In the genomic region with DNA sequence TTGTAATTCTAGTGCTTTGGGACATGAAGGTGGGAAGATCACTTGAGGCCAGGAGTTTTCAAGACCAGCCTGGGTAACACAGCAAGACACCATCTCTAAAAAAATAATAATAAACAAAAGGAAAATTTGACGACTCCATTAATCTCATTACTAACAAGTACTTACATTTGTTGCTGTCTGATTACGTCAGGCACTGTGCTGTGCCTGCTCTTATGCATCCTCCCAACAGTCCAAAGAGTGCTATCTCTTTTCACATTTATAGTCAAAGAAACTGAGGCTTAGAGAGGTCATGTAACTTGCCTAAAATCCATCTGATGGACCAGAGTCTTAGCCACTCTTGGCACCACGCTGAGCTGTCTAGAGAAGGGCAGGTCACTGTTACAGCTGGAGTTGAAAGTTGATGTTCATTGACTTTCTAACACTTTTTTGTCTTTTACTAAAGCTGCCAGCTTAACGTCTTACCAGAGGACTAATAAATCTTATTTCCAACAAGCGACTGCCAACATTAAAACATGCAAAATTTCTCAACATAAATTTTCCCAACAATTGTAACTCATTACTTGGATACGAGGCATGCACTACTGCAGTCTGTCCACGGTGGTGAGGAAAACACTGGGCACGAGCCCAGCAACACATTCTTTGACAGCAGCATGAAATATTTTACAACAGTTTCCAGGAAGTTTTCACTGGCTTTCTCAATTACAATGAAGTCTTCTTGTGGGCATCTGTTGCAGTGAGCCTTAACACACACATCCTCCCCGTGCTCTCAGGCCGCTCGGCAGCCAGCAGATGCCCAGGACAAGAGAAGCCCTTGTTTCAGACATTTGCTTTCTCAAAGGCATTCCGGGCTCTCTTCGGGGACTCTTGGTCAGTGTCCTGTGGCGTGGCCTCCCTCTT, we compare ENCODE assay signal across 11 cellular contexts.
DNase-seq lines count a peak whose midpoint lies in the region; ATAC-seq and TF ChIP-seq lines count a peak whose summit lies in the region.
"Had no signal": no experiment of that assay in that cellular context is flagged by ENCODE, and none has a peak within 500 bp of the region (broad histone marks: within the 10 kb centered on the region; RNA-seq: fewer than 3 reads in every experiment).

No MANE protein-coding gene starts in this region.

- H3K9ac ChIP-seq in neuronal stem cell (ENCODE audit: low read depth, low read length, poor library complexity): no peak overlapping the region

- TF ChIP-seq CTCF in gastroesophageal sphincter (IDR thresholded peaks at IDR 0.05): peak in 1 of 4 experiments; percentile 24

- H2BK15ac ChIP-seq in neuronal stem cell (ENCODE audit: low read length): no peak overlapping the region

- no peak overlapping the region for H3K4me2 ChIP-seq in neuronal stem cell (ENCODE audit: insufficient read depth, low read length, poor library complexity, severe bottlenecking)

- H3K27ac ChIP-seq in gastroesophageal sphincter (no peak overlapping the region), neuronal stem cell (replicated peaks; ENCODE audit: low read length) (no peak overlapping the region)
- H3K27ac ChIP-seq: epithelial cell of prostate had no signal

- H2AFZ ChIP-seq in neuronal stem cell (ENCODE audit: low read length): peak overlapping the region; percentile 29

- H3K4me1 ChIP-seq in gastroesophageal sphincter (peaks cover 0 to 12% (median 0%) of the 10 kb centered on the region in 3 donors), neuronal stem cell (ENCODE audit: control insufficient read depth in 2 of 2, insufficient read depth in 1 of 2, low read depth in 1 of 2, low read length in 2 of 2) (peaks cover 0 to 2% of the 10 kb centered on the region in 2 donors)

- no peaks in the 10 kb centered on the region for H3K9me3 ChIP-seq in gastroesophageal sphincter
- no peaks in the 10 kb centered on the region for H3K9me3 ChIP-seq in neuronal stem cell (replicated peaks in 1 of 2; ENCODE audit: control insufficient read depth in 2 of 2, insufficient read depth in 1 of 2, low read depth in 1 of 2, low read length in 2 of 2)
- H3K9me3 ChIP-seq: BE2C had no signal

- no peak overlapping the region for H3K18ac ChIP-seq in neuronal stem cell (ENCODE audit: low read length)

- no peak overlapping the region for H4K91ac ChIP-seq in neuronal stem cell (ENCODE audit: low read depth, low read length, poor library complexity)

- H2BK120ac ChIP-seq in neuronal stem cell (ENCODE audit: low read depth, low read length): no peak overlapping the region

- H4K8ac ChIP-seq in neuronal stem cell (ENCODE audit: low read depth, low read length): no peak overlapping the region

- H2BK5ac ChIP-seq in neuronal stem cell (ENCODE audit: low read length): no peak overlapping the region

- peak; percentile 77 for ATAC-seq in gastroesophageal sphincter
- ATAC-seq in GM18505 (IDR thresholded peaks at IDR 0.05; ENCODE audit: unreplicated experiment): no peak
- ATAC-seq in HG02571 (IDR thresholded peaks at IDR 0.05; ENCODE audit: unreplicated experiment): no peak

- no peak overlapping the region for H2AK5ac ChIP-seq in neuronal stem cell (ENCODE audit: low read depth, low read length)

- TF ChIP-seq POLR2A in gastroesophageal sphincter (IDR thresholded peaks at IDR 0.05) (no peak), GM18505 (IDR thresholded peaks at IDR 0.05; ENCODE audit: borderline replicate concordance, extremely low read depth, insufficient read depth, insufficient read length) (no peak)

- no peak overlapping the region for H2BK12ac ChIP-seq in neuronal stem cell (ENCODE audit: low read length)

- H3K4ac ChIP-seq in neuronal stem cell (ENCODE audit: low read length): no peak overlapping the region

- H3K23ac ChIP-seq in neuronal stem cell (ENCODE audit: low read depth, low read length, poor library complexity): no peak overlapping the region

- DNase-seq in C1 segment of cervical spinal cord (lab: John Stamatoyannopoulos, UW) (peak in 9 of 14 donors; percentile 3 to 50 (median 19)), SW480 (ENCODE audit: low spot score) (peak; percentile 19), neuronal stem cell (ENCODE audit: low spot score) (no peak), occipital lobe (lab: John Stamatoyannopoulos, UW) (no peak), T-helper 2 cell (no peak)
- DNase-seq: activated naive CD4-positive, alpha-beta T cell treated with Interleukin-2 at 50 U/mL for 16 hours; BE2C had no signal

- H3K36me3 ChIP-seq in gastroesophageal sphincter (no peaks in the 10 kb centered on the region), neuronal stem cell (replicated peaks in 1 of 2; ENCODE audit: control insufficient read depth in 2 of 2, insufficient read depth in 2 of 2, low read length in 2 of 2) (no peaks in the 10 kb centered on the region)
- H3K36me3 ChIP-seq: BE2C had no signal

- H3K27me3 ChIP-seq in gastroesophageal sphincter: no peaks in the 10 kb centered on the region
- H3K27me3 ChIP-seq in neuronal stem cell (ENCODE audit: control insufficient read depth in 3 of 3, insufficient read depth in 3 of 3, low read depth in 1 of 3, low read length in 3 of 3): no peaks in the 10 kb centered on the region
- H3K27me3 ChIP-seq: BE2C had no signal

- WGBS in gastroesophageal sphincter (ENCODE audit: low coverage in 1 of 2), 2 donors: 19 to 22% methylated on average over 9 to 12 of the region's 14 CpGs
- no CpG with 5 or more reads among the region's 14 CpGs for WGBS in neuronal stem cell (ENCODE audit: extremely low coverage in 2 of 2, insufficient read length in 2 of 2, insufficient replicate concordance in 1 of 2), 2 donors

- no peaks in the 10 kb centered on the region for H3K79me1 ChIP-seq in neuronal stem cell (ENCODE audit: low read depth, low read length)

- no peak for TF ChIP-seq EP300 in gastroesophageal sphincter (IDR thresholded peaks at IDR 0.05)

- H3K4me3 ChIP-seq in gastroesophageal sphincter (no peak overlapping the region), neuronal stem cell (ENCODE audit: low read length in 2 of 2) (no peak overlapping the region)

- no peak overlapping the region for H3K14ac ChIP-seq in neuronal stem cell (ENCODE audit: low read length)

Comparison
In these comparisons a context has a peak if more than half of its experiments do, and no peak if none do; other contexts are left out.
1. DNase-seq: peak in C1 segment of cervical spinal cord (9 of 14) and SW480 (single experiment); none in neuronal stem cell (single experiment), occipital lobe (single experiment) and T-helper 2 cell (0 of 5).